8 cellular contexts compared by ENCODE assay signal in the genomic region with DNA sequence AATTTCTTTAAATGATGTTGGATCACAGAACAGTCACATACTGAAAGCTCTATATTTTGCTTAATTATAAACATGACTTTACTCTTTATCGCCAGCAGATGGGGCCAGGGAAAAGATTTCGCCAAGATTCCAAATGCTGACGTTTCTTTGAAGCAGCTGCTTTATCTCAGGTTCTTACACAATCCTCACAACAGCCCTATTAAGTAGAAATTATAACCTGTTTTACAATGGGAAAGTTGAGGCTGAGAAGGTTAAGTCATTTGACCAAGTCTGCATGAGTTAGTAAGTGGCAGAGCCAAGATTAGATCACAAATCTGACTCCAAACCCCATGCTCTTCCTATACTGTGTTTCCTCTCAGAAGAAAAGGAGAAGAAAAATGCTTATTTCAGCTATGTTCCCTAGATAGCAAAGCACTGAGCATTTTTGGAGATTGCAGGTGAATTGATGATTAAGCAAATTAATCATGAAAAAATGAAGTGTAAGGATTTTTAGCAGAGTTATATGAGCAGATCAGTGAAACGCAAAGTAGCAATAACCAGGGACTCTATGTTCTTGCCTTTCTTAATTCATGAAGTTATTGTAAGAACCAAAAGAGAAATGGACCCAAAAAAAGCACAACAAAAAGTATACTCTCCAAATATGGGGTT.
DNase-seq lines count a peak whose midpoint lies in the region; ATAC-seq, FAIRE-seq and TF ChIP-seq lines count a peak whose summit lies in the region.

No MANE protein-coding gene starts in this region.

- no peak overlapping the region for H2AK5ac ChIP-seq in H1 (ENCODE audit: low read depth, low read length)

- no peaks in the 10 kb centered on the region for H4K20me1 ChIP-seq in H1 (replicated peaks in 1 of 2; ENCODE audit: control insufficient read depth in 1 of 2, insufficient read depth in 2 of 2, low read length in 2 of 2)
- no peaks in the 10 kb centered on the region for H4K20me1 ChIP-seq in neural cell (ENCODE audit: insufficient read depth)

- no peak overlapping the region for H4K91ac ChIP-seq in H1 (replicated peaks; ENCODE audit: insufficient read length, low read length)

- H3F3A ChIP-seq in neural cell (ENCODE audit: insufficient read depth, low read length, poor library complexity, severe bottlenecking), result no peaks in the 10 kb centered on the region

- H3K56ac ChIP-seq in H1 (replicated peaks; ENCODE audit: insufficient read length, low read depth, low read length), result no peak overlapping the region

- H3K9me2 ChIP-seq in neural cell (ENCODE audit: insufficient read depth, low read length), result no peaks in the 10 kb centered on the region

- no peak overlapping the region for H2BK120ac ChIP-seq in H1 (replicated peaks; ENCODE audit: low read depth, low read length)

- H3K79me1 ChIP-seq in H1 (ENCODE audit: low read depth, low read length), result no peaks in the 10 kb centered on the region

- no peak overlapping the region for H3K18ac ChIP-seq in H1 (ENCODE audit: extremely low read depth, low read length)

- no peaks in the 10 kb centered on the region for H3K27me3 ChIP-seq in right cardiac atrium (ENCODE audit: control insufficient read depth, insufficient read depth)
- H3K27me3 ChIP-seq in H1 (replicated peaks in 1 of 4; ENCODE audit: control insufficient read depth in 3 of 4, extremely low read depth in 1 of 4, insufficient read depth in 3 of 4, low read length in 3 of 4), result peaks cover 0 to 2% (median 0%) of the 10 kb centered on the region in 4 experiments; a peak in 1 of 7 replicates
- no peaks in the 10 kb centered on the region for H3K27me3 ChIP-seq in neural cell (ENCODE audit: insufficient read depth, low read depth, low read length)

- H3K23me2 ChIP-seq in H1 (ENCODE audit: low read depth, low read length), result no peaks in the 10 kb centered on the region

- no peak overlapping the region for H2BK15ac ChIP-seq in H1 (ENCODE audit: low read length)

- H2BK20ac ChIP-seq in H1 (ENCODE audit: low read length), result no peak overlapping the region

- peak in 2 of 3 experiments; percentile 48 to 49; a peak in 3 of 4 replicates for TF ChIP-seq CTCF in H1 (IDR thresholded peaks at IDR 0.05; ENCODE audit: control extremely low read depth in 1 of 3, insufficient read depth in 1 of 3, low read depth in 1 of 3, low read length in 3 of 3)
- TF ChIP-seq CTCF in neural cell (IDR thresholded peaks at IDR 0.05; ENCODE audit: poor library complexity, severe bottlenecking), result peak; percentile 82

- H4K8ac ChIP-seq in H1 (ENCODE audit: extremely low read depth, insufficient read depth, low read length), result no peak overlapping the region

- no peak overlapping the region for H3K4me2 ChIP-seq in H1 (ENCODE audit: insufficient read depth in 1 of 2, low read depth in 2 of 2, low read length in 2 of 2)
- H3K4me2 ChIP-seq in neural cell (ENCODE audit: low read length), result no peak overlapping the region

- H3K79me2 ChIP-seq in H1 (ENCODE audit: control insufficient read depth in 1 of 2, insufficient read depth in 2 of 2, low read length in 2 of 2) (no peaks in the 10 kb centered on the region), neural cell (replicated peaks; ENCODE audit: insufficient read depth, low read length) (no peaks in the 10 kb centered on the region)

- TF ChIP-seq RAD21 in H1 (IDR thresholded peaks at IDR 0.05 in 1 of 2, conservative IDR thresholded peaks at IDR 0.05 in 1 of 2; ENCODE audit: low read depth in 2 of 2, low read length in 2 of 2) (peak; percentile 66 to 71), neural cell (conservative IDR thresholded peaks at IDR 0.05) (peak; percentile 85)

- H3K9me3 ChIP-seq in right cardiac atrium (ENCODE audit: control insufficient read depth, low read length) (no peaks in the 10 kb centered on the region), H1 (ENCODE audit: insufficient read depth in 2 of 2, low read depth in 1 of 2, low read length in 1 of 2) (peaks cover 0 to under 1% of the 10 kb centered on the region in 2 experiments; a peak in 1 of 4 replicates), neural cell (ENCODE audit: low read length) (no peaks in the 10 kb centered on the region)

- no peak overlapping the region for H3K14ac ChIP-seq in H1 (ENCODE audit: insufficient read length)

- no peak overlapping the region for H2BK5ac ChIP-seq in H1 (ENCODE audit: low read depth, low read length)

- peak; percentile 36 for FAIRE-seq in H1 (lab: Jason Lieb, UNC)

- ATAC-seq in left cardiac atrium, result peak; percentile 44 to 62
- no peak for ATAC-seq in right cardiac atrium
- peak; percentile 65 for ATAC-seq in HG02798 (IDR thresholded peaks at IDR 0.05; ENCODE audit: poor library complexity, unreplicated experiment)

- H3K4ac ChIP-seq in H1 (replicated peaks; ENCODE audit: insufficient read length, low read depth, low read length), result no peak overlapping the region

- H2AFZ ChIP-seq in H1 (ENCODE audit: low read length), result peak overlapping the region; percentile 95
- no peak overlapping the region for H2AFZ ChIP-seq in neural cell (ENCODE audit: low read depth, low read length)

- TF ChIP-seq EP300 in H1 (IDR thresholded peaks at IDR 0.05; ENCODE audit: borderline replicate concordance in 1 of 2, low read depth in 2 of 2, low read length in 2 of 2) (no peak), neural cell (conservative IDR thresholded peaks at IDR 0.05; ENCODE audit: poor library complexity, severe bottlenecking) (no peak)

- no peak for TF ChIP-seq POLR2A in H1 (IDR thresholded peaks at IDR 0.05; ENCODE audit: control extremely low read depth in 1 of 2, low read depth in 2 of 2, low read length in 2 of 2)

- H3K27ac ChIP-seq in right cardiac atrium (ENCODE audit: low read length) (no peak overlapping the region), H1 (ENCODE audit: low read depth, low read length) (no peak overlapping the region), neural cell (ENCODE audit: low read length) (no peak overlapping the region)

- H3K4me3 ChIP-seq in right cardiac atrium (ENCODE audit: low read length) (no peak overlapping the region), H1 (ENCODE audit: extremely low read depth in 1 of 4, insufficient read depth in 2 of 4, low read depth in 3 of 4, low read length in 4 of 4) (no peak overlapping the region), neural cell (ENCODE audit: low read length) (no peak overlapping the region)

- H4K5ac ChIP-seq in H1 (ENCODE audit: insufficient read length, low read depth, low read length), result no peak overlapping the region

- WGBS in right cardiac atrium, result 27% methylated on average over 4 of the region's 4 CpGs
- WGBS in H1 (ENCODE audit: extremely low coverage in 1 of 2, insufficient coverage in 1 of 2, insufficient read length in 1 of 2, insufficient replicate concordance in 2 of 2, low coverage in 1 of 2, low lambda C conversion rate in 2 of 2, missing lambda C conversion rate in 1 of 2), 2 experiments, result 37% methylated on average over 4 of the region's 4 CpGs; no CpG with 5 or more reads in 1 of the 2 experiments

- CTCF ChIA-PET in H1 (lab: Charles Lee; ENCODE audit: partially characterized antibody), result interaction anchor here (0.6 to 1.9 kb wide), 41 partner anchors 8 to 881 kb away, joined by 3 to 15 read pairs (median 3); no protein-coding TSS in a partner anchor

- H3K23ac ChIP-seq in H1 (ENCODE audit: insufficient read length), result no peak overlapping the region

- H3K9ac ChIP-seq in H1 (replicated peaks in 1 of 4; ENCODE audit: extremely low read depth in 1 of 4, low read depth in 3 of 4, low read length in 3 of 4) (no peak overlapping the region), neural cell (ENCODE audit: low read length) (no peak overlapping the region)

- H3K4me1 ChIP-seq in right cardiac atrium (ENCODE audit: control insufficient read depth, insufficient read depth, low read length), result no peaks in the 10 kb centered on the region
- no peaks in the 10 kb centered on the region for H3K4me1 ChIP-seq in H1 (replicated peaks in 1 of 4; ENCODE audit: control insufficient read depth in 3 of 4, insufficient read depth in 4 of 4, low read length in 3 of 4)

- DNase-seq in left cardiac atrium (no peak), right cardiac atrium (no peak), NCI-H446 treated with DMSO at 0.1 percent for 48 hours (lab: John Stamatoyannopoulos, UW) (peak; percentile 20), H1 (ENCODE audit: low read depth in 1 of 2, low spot score in 2 of 2) (no peak), NCI-H524 treated with DMSO at 0.1 percent for 48 hours (lab: John Stamatoyannopoulos, UW) (no peak), CD1c-positive myeloid dendritic cell (ENCODE audit: extremely low spot score) (no peak)

- H2BK12ac ChIP-seq in H1 (ENCODE audit: low read depth, low read length), result no peak overlapping the region

- POLR2A ChIA-PET in H1 (lab: Charles Lee; ENCODE audit: partially characterized antibody), result no interaction called here

- no peaks in the 10 kb centered on the region for H3K36me3 ChIP-seq in H1 (ENCODE audit: control insufficient read depth in 2 of 4, insufficient read depth in 4 of 4, low read length in 3 of 4)
- no peaks in the 10 kb centered on the region for H3K36me3 ChIP-seq in neural cell (ENCODE audit: insufficient read depth, low read length)

- intact Hi-C loops in left cardiac atrium (cut with DNase I) (no loop called here), right cardiac atrium (cut with DNase I) (no loop called here)

TF ChIP-seq in H1, 55 proteins besides CTCF, POLR2A, EP300 and RAD21:
- TF ChIP-seq SP1 (IDR thresholded peaks at IDR 0.05; ENCODE audit: low read depth, low read length) (no peak), ZNF274 (IDR thresholded peaks at IDR 0.05; ENCODE audit: borderline replicate concordance, extremely low read depth, low read length) (no peak), CEBPB (IDR thresholded peaks at IDR 0.05; ENCODE audit: low read depth, low read length) (peak; percentile 73), TAF7 (optimal IDR thresholded peaks at IDR 0.05; ENCODE audit: borderline replicate concordance, low read depth, low read length) (no peak)

TF ChIP-seq in neural cell, 6 proteins besides CTCF, POLR2A, EP300 and RAD21:
- TF ChIP-seq SMC3 (conservative IDR thresholded peaks at IDR 0.05; ENCODE audit: poor library complexity) (peak; percentile 91), EZH2 (IDR thresholded peaks at IDR 0.05; ENCODE audit: borderline replicate concordance, insufficient read depth, low read length, poor library complexity, severe bottlenecking) (no peak)

Comparison
In these comparisons a context has a peak if more than half of its experiments do, and no peak if none do; other contexts are left out.
1. ATAC-seq: peak in left cardiac atrium (2 of 2) and HG02798 (single experiment); none in right cardiac atrium (0 of 2).